Comparison of ENCODE assay signal across 1 cellular context in genomic region chr6:16821834-16822264, GRCh38.
TF ChIP-seq lines count a peak whose summit lies in the region.

No MANE protein-coding gene starts in this region.

TF ChIP-seq in HepG2, 621 proteins besides CTCF, POLR2A, EP300 and RAD21 (continued from another document and continues in another):
- peak; percentile 99 for TF ChIP-seq POGZ (CRISPR knock-in tag; IDR thresholded peaks at IDR 0.05)
- no peak for TF ChIP-seq ZNF597 (CRISPR knock-in tag; IDR thresholded peaks at IDR 0.05)
- peak; percentile 97 for TF ChIP-seq MIXL1 (CRISPR knock-in tag; IDR thresholded peaks at IDR 0.05)
- peak; percentile 89 for TF ChIP-seq NR2C2 (CRISPR knock-in tag; IDR thresholded peaks at IDR 0.05; ENCODE audit: borderline replicate concordance)
- 0 out of 2 replicates have a peak, but pooled peaks have one; percentile 51 for TF ChIP-seq GZF1 (CRISPR knock-in tag; IDR thresholded peaks at IDR 0.05)
- peak; percentile 85 for TF ChIP-seq TFE3 (CRISPR knock-in tag; IDR thresholded peaks at IDR 0.05)
- TF ChIP-seq FOXO1 (CRISPR knock-in tag; IDR thresholded peaks at IDR 0.05): peak; percentile 97
- TF ChIP-seq ZNF614 (CRISPR knock-in tag; IDR thresholded peaks at IDR 0.05; ENCODE audit: borderline replicate concordance): peak; percentile 98
- TF ChIP-seq ZNF549 (CRISPR knock-in tag; IDR thresholded peaks at IDR 0.05): 0 out of 2 replicates have a peak, but pooled peaks have one; percentile 29
- peak; percentile 89; the same call in 1 of the 2 replicates for TF ChIP-seq SMYD3 (CRISPR knock-in tag; IDR thresholded peaks at IDR 0.05)
- TF ChIP-seq ATAD3A (CRISPR knock-in tag; IDR thresholded peaks at IDR 0.05): no peak
- TF ChIP-seq ZNF275 (CRISPR knock-in tag; IDR thresholded peaks at IDR 0.05; ENCODE audit: borderline replicate concordance): no peak; the same call in 1 of the 2 replicates
- TF ChIP-seq ZFP62 (CRISPR knock-in tag; IDR thresholded peaks at IDR 0.05): no peak
- peak; percentile 68; the same call in 1 of the 2 replicates for TF ChIP-seq ZBTB25 (CRISPR knock-in tag; IDR thresholded peaks at IDR 0.05)
- peak; percentile 98 for TF ChIP-seq FOXK1 (CRISPR knock-in tag; IDR thresholded peaks at IDR 0.05; ENCODE audit: borderline replicate concordance, low read depth)
- TF ChIP-seq NAIF1 (CRISPR knock-in tag; IDR thresholded peaks at IDR 0.05; ENCODE audit: borderline replicate concordance): 0 out of 2 replicates have a peak, but pooled peaks have one; percentile 48
- no peak for TF ChIP-seq ZC3H4 (CRISPR knock-in tag; IDR thresholded peaks at IDR 0.05; ENCODE audit: borderline replicate concordance)
- peak; percentile 88 for TF ChIP-seq SPEN (CRISPR knock-in tag; IDR thresholded peaks at IDR 0.05; ENCODE audit: low read depth)
- TF ChIP-seq BCL3 (CRISPR knock-in tag; IDR thresholded peaks at IDR 0.05): peak; percentile 56; the same call in 1 of the 2 replicates
- TF ChIP-seq FOSL1 (CRISPR knock-in tag; IDR thresholded peaks at IDR 0.05; ENCODE audit: borderline replicate concordance): 0 out of 2 replicates have a peak, but pooled peaks have one; percentile 24
- peak; percentile 91 for TF ChIP-seq SALL2 (CRISPR knock-in tag; IDR thresholded peaks at IDR 0.05)
- TF ChIP-seq ZNF777 (CRISPR knock-in tag; IDR thresholded peaks at IDR 0.05): no peak
- peak; percentile 85 for TF ChIP-seq HIC2 (CRISPR knock-in tag; IDR thresholded peaks at IDR 0.05; ENCODE audit: low read depth)
- peak; percentile 82 for TF ChIP-seq KDM2A (CRISPR knock-in tag; IDR thresholded peaks at IDR 0.05; ENCODE audit: borderline replicate concordance, low read depth)
- no peak for TF ChIP-seq AGO1 (IDR thresholded peaks at IDR 0.05; ENCODE audit: low read depth, low read length, poor library complexity, severe bottlenecking)
- peak; percentile 92 for TF ChIP-seq RERE (CRISPR knock-in tag; IDR thresholded peaks at IDR 0.05; ENCODE audit: low read depth)
- TF ChIP-seq ZNF703 (CRISPR knock-in tag; IDR thresholded peaks at IDR 0.05; ENCODE audit: borderline replicate concordance): no peak
- peak; percentile 70 for TF ChIP-seq DRAP1 (CRISPR knock-in tag; IDR thresholded peaks at IDR 0.05)
- TF ChIP-seq FOXC1 (CRISPR knock-in tag; IDR thresholded peaks at IDR 0.05; ENCODE audit: borderline replicate concordance): no peak; the same call in 1 of the 2 replicates
- peak; percentile 78 for TF ChIP-seq YEATS4 (CRISPR knock-in tag; IDR thresholded peaks at IDR 0.05; ENCODE audit: borderline replicate concordance)
- TF ChIP-seq TBX3 (IDR thresholded peaks at IDR 0.05; ENCODE audit: borderline replicate concordance): peak; percentile 91
- 0 out of 2 replicates have a peak, but pooled peaks have one; percentile 33 for TF ChIP-seq MAFF (IDR thresholded peaks at IDR 0.05; ENCODE audit: low read depth, low read length)
- 0 out of 2 replicates have a peak, but pooled peaks have one; percentile 33 for TF ChIP-seq ZNF446 (CRISPR knock-in tag; IDR thresholded peaks at IDR 0.05)
- TF ChIP-seq ZNF256 (CRISPR knock-in tag; conservative IDR thresholded peaks at IDR 0.05): no peak
- TF ChIP-seq ZNF709 (CRISPR knock-in tag; IDR thresholded peaks at IDR 0.05): peak; percentile 84
- TF ChIP-seq ZNF138 (CRISPR knock-in tag; IDR thresholded peaks at IDR 0.05; ENCODE audit: low read depth): no peak
- TF ChIP-seq TSC22D2 (CRISPR knock-in tag; IDR thresholded peaks at IDR 0.05; ENCODE audit: borderline replicate concordance): peak; percentile 80; the same call in 1 of the 2 replicates
- TF ChIP-seq HNF4G (IDR thresholded peaks at IDR 0.05; ENCODE audit: borderline replicate concordance, low read depth, low read length): peak; percentile 100
- TF ChIP-seq HNF4G (CRISPR knock-in tag; IDR thresholded peaks at IDR 0.05; ENCODE audit: borderline replicate concordance, low read depth): peak; percentile 100
- peak; percentile 70; the same call in 1 of the 2 replicates for TF ChIP-seq ZNF414 (CRISPR knock-in tag; IDR thresholded peaks at IDR 0.05)
- peak; percentile 92 for TF ChIP-seq ZBTB7B (CRISPR knock-in tag; IDR thresholded peaks at IDR 0.05)
- peak; percentile 99 for TF ChIP-seq HDAC2 (CRISPR knock-in tag; IDR thresholded peaks at IDR 0.05)
- TF ChIP-seq NFATC3 (CRISPR knock-in tag; IDR thresholded peaks at IDR 0.05): no peak
- TF ChIP-seq ZNF724P (CRISPR knock-in tag; IDR thresholded peaks at IDR 0.05; ENCODE audit: borderline replicate concordance): 0 out of 2 replicates have a peak, but pooled peaks have one; percentile 16
- no peak for TF ChIP-seq ZNF18 (CRISPR knock-in tag; IDR thresholded peaks at IDR 0.05; ENCODE audit: insufficient replicate concordance)
